ENCODE assay signal across 1 cellular context in genomic region chr11:67644042-67644441, GRCh38.
TF ChIP-seq lines count a peak whose summit lies in the region.

No MANE protein-coding gene starts in this region.

TF ChIP-seq in HCT116, 20 proteins besides CTCF, POLR2A, EP300 and RAD21:
- TF ChIP-seq ELF1 (IDR thresholded peaks at IDR 0.05; ENCODE audit: borderline replicate concordance, low read depth) (no peak), CBX3 (IDR thresholded peaks at IDR 0.05; ENCODE audit: low read depth) (peak; percentile 89; the same call in 1 of the 2 replicates)
TF ChIP-seq in HCT116: peak in this region for 1.
